In the genomic region with DNA sequence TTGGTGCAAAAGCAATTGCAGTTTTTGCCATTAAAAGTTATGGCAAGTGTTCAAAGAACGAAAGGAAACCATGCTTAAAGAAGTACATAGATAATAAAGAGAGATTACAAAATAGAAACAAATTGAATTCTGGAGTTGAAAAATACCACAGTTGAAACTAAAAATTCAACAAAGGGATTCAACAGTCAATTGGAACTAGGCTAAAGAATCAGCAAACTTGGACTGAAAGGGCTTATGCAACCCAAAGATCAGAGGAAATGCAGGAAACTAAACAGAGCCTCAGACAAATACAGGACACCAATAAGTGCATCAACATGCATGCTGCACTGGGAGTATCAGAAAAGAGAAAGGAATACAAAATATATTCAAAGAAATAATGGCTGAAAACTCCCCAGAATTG, we compare ENCODE assay signal across 29 cellular contexts.
"Had no signal": no experiment of that assay in that cellular context is flagged by ENCODE, and none has a peak within 500 bp of the region (broad histone marks: within the 10 kb centered on the region; RNA-seq: fewer than 3 reads in every experiment).

No MANE protein-coding gene starts in this region.

- FAIRE-seq: astrocyte, colon, TTC549 had no signal

- DNase-seq: activated CD4-positive, alpha-beta memory T cell treated with anti-CD3 and anti-CD28 coated beads for 36 hours; activated CD4-positive, alpha-beta T cell treated with anti-CD3 and anti-CD28 coated beads, Interleukin-2, amount 10 ng/mL, durations not matched to agents 7 days and 5 days; activated CD4-positive, CD25-positive, alpha-beta regulatory T cell; activated effector memory CD4-positive, alpha-beta T cell treated with Interleukin-2 at 50 U/mL for 16 hours; activated naive CD4-positive, alpha-beta T cell; activated T-cell treated with anti-CD3 and anti-CD28 coated beads, Interleukin-2, amount 50 U/mL, for 24 hours; amygdala; cerebellar nuclear complex; Kasumi-1; NCI-H1105 treated with DMSO at 0.1 percent for 48 hours; NCI-H1436 treated with DMSO at 0.1 percent for 48 hours; NCI-H187; NCI-H2081; NCI-H510A treated with DMSO at 0.1 percent for 48 hours; NCI-H69; Peyer's patch; SHP77; SW 1271; T1000 had no signal

- ATAC-seq: SK-N-SH treated with all-trans-retinoic acid at 6 μM for 48 hours had no signal

- H3K27ac ChIP-seq: Peyer's patch, RWPE1, SJSA1 had no signal

- H3K27me3 Mint-ChIP-seq: activated CD4-positive, alpha-beta memory T cell treated with anti-CD3 and anti-CD28 coated beads for 36 hours; activated CD4-positive, alpha-beta T cell treated with anti-CD3 and anti-CD28 coated beads, Interleukin-2, amount 10 ng/mL, durations not matched to agents 7 days and 5 days; activated naive CD4-positive, alpha-beta T cell treated with anti-CD3 and anti-CD28 coated beads, Interleukin-2, amount 50 U/mL, for 24 hours; activated T-cell treated with anti-CD3 and anti-CD28 coated beads, Interleukin-2, amount 50 U/mL, for 24 hours; brain had no signal

- H3K9me3 ChIP-seq: SJSA1 had no signal

- H3K27me3 ChIP-seq: Peyer's patch, SJSA1 had no signal

- H3K4me3 Mint-ChIP-seq: activated CD4-positive, alpha-beta memory T cell treated with anti-CD3 and anti-CD28 coated beads for 36 hours; activated CD4-positive, alpha-beta T cell treated with anti-CD3 and anti-CD28 coated beads, Interleukin-2, amount 10 ng/mL, durations not matched to agents 7 days and 5 days; activated T-cell treated with anti-CD3 and anti-CD28 coated beads, Interleukin-2, amount 50 U/mL, for 24 hours; activated T-helper 1 cell treated with anti-CD3 and anti-CD28 coated beads, Interleukin-12 subunit alpha, Interleukin-12 subunit beta, Interleukin-2, Interleukin-4 antibody, amounts not matched to agents 30 ng/mL and 10 ng/mL and 1 ng/mL, durations not matched to agents 14 hours and 24 hours and 36 hours; brain; T-helper 1 cell treated with Interleukin-12 subunit alpha and Interleukin-12 subunit beta and Interleukin-4 antibody, amounts not matched to agents 30 μg/mL and 1 μg/mL, for 36 hours had no signal

- H3K27ac Mint-ChIP-seq: activated CD4-positive, alpha-beta memory T cell treated with anti-CD3 and anti-CD28 coated beads for 36 hours; activated CD4-positive, alpha-beta T cell treated with anti-CD3 and anti-CD28 coated beads, Interleukin-2, amount 10 ng/mL, durations not matched to agents 7 days and 5 days; activated T-cell treated with anti-CD3 and anti-CD28 coated beads, Interleukin-2, amount 50 U/mL, for 24 hours; activated T-helper 1 cell treated with anti-CD3 and anti-CD28 coated beads, Interleukin-12 subunit alpha, Interleukin-12 subunit beta, Interleukin-2, Interleukin-4 antibody, amounts not matched to agents 30 ng/mL and 10 ng/mL and 1 ng/mL, durations not matched to agents 14 hours and 24 hours and 36 hours; brain; T-helper 1 cell treated with Interleukin-12 subunit alpha and Interleukin-12 subunit beta and Interleukin-4 antibody, amounts not matched to agents 30 μg/mL and 1 μg/mL, for 36 hours had no signal

- H3K4me1 Mint-ChIP-seq: brain had no signal
